8 cellular contexts compared by ENCODE assay signal in the genomic region with DNA sequence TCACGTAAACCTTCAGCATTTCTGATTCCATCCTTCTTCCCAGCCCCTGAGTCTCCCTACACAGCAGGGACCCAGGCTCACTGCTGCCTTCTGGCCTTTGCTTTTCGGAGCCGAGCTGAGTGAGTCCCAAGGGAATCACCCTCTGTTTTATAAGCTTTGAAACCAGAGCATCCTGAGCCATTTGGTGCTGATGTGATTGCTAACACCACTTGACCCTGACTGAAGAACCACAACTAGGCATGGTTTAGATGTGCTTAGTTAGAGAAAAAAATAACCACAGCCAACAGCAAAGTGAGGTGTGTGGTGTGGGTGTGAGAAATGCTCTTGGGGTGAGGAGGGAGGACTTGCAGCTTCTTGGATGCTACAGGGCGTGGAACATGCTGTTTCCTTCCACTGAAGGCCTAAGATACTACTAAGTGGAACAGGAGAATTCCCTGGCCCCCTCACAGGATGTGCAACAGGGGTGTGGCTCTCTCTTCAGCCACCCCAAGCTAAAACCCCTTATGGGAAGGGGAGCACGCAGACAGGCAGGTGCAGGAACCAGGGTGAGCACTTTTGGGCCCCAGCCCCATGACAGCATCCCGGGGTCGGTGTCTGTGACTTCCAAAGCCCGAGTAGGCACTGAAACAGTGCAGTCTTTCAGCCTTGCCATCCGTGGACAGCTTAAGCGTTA. TPM values are rescaled to one million over a fixed set of nuclear protein-coding genes. Genes with fewer than 3 reads are reported as not detected.
DNase-seq lines count a peak whose midpoint lies in the region; ATAC-seq lines count a peak whose summit lies in the region.

Gene TC2N (minus strand): TSS at position 221 of the 673 bp plus-strand sequence. CDS start 53,767 bp downstream, outside the sequence.

- H3K9me3 Mint-ChIP-seq in activated CD4-positive, alpha-beta memory T cell treated with anti-CD3 and anti-CD28 coated beads for 36 hours: no peaks in the 10 kb centered on the region
- no peaks in the 10 kb centered on the region for H3K9me3 Mint-ChIP-seq in immature natural killer cell

- peaks cover 55% of the 10 kb centered on the region for H3K4me1 ChIP-seq in thymus (ENCODE audit: control insufficient read depth, insufficient read depth, low read length)

- CTCF ChIA-PET in activated CD4-positive, alpha-beta memory T cell treated with anti-CD3 and anti-CD28 coated beads for 36 hours (lab: Charles Lee): interaction anchor here (0.7 to 2.5 kb wide), 4 partner anchors 9 to 44 kb away, joined by 4 to 8 read pairs (median 4); no protein-coding TSS in a partner anchor

- WGBS in thymus: 83% methylated on average over 10 of the region's 10 CpGs

- POLR2A ChIA-PET in activated CD4-positive, alpha-beta memory T cell treated with anti-CD3 and anti-CD28 coated beads for 36 hours (lab: Charles Lee): interaction anchor here (0.7 to 1.9 kb wide), 7 partner anchors 9 to 371 kb away, joined by 3 to 7 read pairs (median 3); no protein-coding TSS in a partner anchor

- peaks cover 8% of the 10 kb centered on the region for H3K36me3 ChIP-seq in thymus (ENCODE audit: control insufficient read depth, insufficient read depth)

- H3K36me3 Mint-ChIP-seq in activated CD4-positive, alpha-beta memory T cell treated with anti-CD3 and anti-CD28 coated beads for 36 hours: peaks cover 3% of the 10 kb centered on the region
- peaks cover 10 to 19% (median 19%) of the 10 kb centered on the region in 3 donors for H3K36me3 Mint-ChIP-seq in immature natural killer cell

- peak; percentile 22 to 42 for ATAC-seq in activated CD4-positive, CD25-positive, alpha-beta regulatory T cell treated with anti-CD3 and anti-CD28 coated beads, Interleukin-2, amount 50 U/mL, for 24 hours
- no peak for ATAC-seq in GM21526 (IDR thresholded peaks at IDR 0.05; ENCODE audit: low FRiP score, unreplicated experiment)

- H3K4me3 ChIP-seq in thymus (ENCODE audit: low read length): peak within 1 kb of the TSS; percentile 26

- peak within 1 kb of the TSS; percentile 86 for H3K27ac ChIP-seq in thymus (ENCODE audit: low read depth)

- H3K27ac Mint-ChIP-seq in activated CD4-positive, alpha-beta memory T cell treated with anti-CD3 and anti-CD28 coated beads for 36 hours: peak within 1 kb of the TSS; percentile 94
- H3K27ac Mint-ChIP-seq in immature natural killer cell: peak within 1 kb of the TSS; percentile 86 to 98 (median 98)

- peaks cover 93% of the 10 kb centered on the region for H3K4me1 Mint-ChIP-seq in activated CD4-positive, alpha-beta memory T cell treated with anti-CD3 and anti-CD28 coated beads for 36 hours (ENCODE audit: low read depth)
- peaks cover 94 to 99% of the 10 kb centered on the region in 2 donors for H3K4me1 Mint-ChIP-seq in immature natural killer cell

- no peak for DNase-seq in activated CD4-positive, CD25-positive, alpha-beta regulatory T cell treated with anti-CD3 and anti-CD28 coated beads, Interleukin-2, amount 50 U/mL, for 72 hours
- DNase-seq in activated CD4-positive, alpha-beta memory T cell treated with anti-CD3 and anti-CD28 coated beads for 36 hours: peak; percentile 79
- DNase-seq in immature natural killer cell (peak; percentile 86 to 89 (median 88)), NCI-H748 treated with DMSO at 0.1 percent for 48 hours (lab: John Stamatoyannopoulos, UW) (no peak), NCI-H146 treated with DMSO at 0.1 percent for 48 hours (lab: John Stamatoyannopoulos, UW; ENCODE audit: unreplicated experiment) (no peak)

- H3K27me3 Mint-ChIP-seq in activated CD4-positive, alpha-beta memory T cell treated with anti-CD3 and anti-CD28 coated beads for 36 hours: no peaks in the 10 kb centered on the region
- H3K27me3 Mint-ChIP-seq in immature natural killer cell (ENCODE audit: low read depth in 3 of 3): peaks cover 5 to 9% (median 6%) of the 10 kb centered on the region in 3 donors

- peaks cover 1% of the 10 kb centered on the region for H3K9me3 ChIP-seq in thymus (ENCODE audit: control insufficient read depth)

- intact Hi-C loops in activated CD4-positive, alpha-beta memory T cell treated with anti-CD3 and anti-CD28 coated beads for 36 hours (cut with micrococcal nuclease): loop anchor here (1.0 to 10.0 kb wide), 6 partner anchors 31 to 1483 kb away; partner anchors contain the start of gene PPP4R3A

- no peaks in the 10 kb centered on the region for H3K27me3 ChIP-seq in thymus (ENCODE audit: control insufficient read depth, insufficient read depth)

- H3K4me3 Mint-ChIP-seq in activated CD4-positive, alpha-beta memory T cell treated with anti-CD3 and anti-CD28 coated beads for 36 hours: peak within 1 kb of the TSS; percentile 87
- peak within 1 kb of the TSS; percentile 92 to 99 (median 99) for H3K4me3 Mint-ChIP-seq in immature natural killer cell

RNA-seq across cellular contexts. Expression of gene TC2N, which starts in this region (rescaled TPM):
- total RNA-seq in activated CD4-positive, alpha-beta memory T cell treated with anti-CD3 and anti-CD28 coated beads for 36 hours: 10 to 100 TPM; 44.9 to 46.6 TPM
- polyA plus RNA-seq in immature natural killer cell (100 to 1,000 TPM in 2 of 3 donors, 10 to 100 TPM in 1; 97.4 to 158 (median 112) TPM), thymus (23.9 TPM)

Comparison
In these comparisons a context has a peak if more than half of its experiments do, and no peak if none do; other contexts are left out.
1. DNase-seq: peak in activated CD4-positive, alpha-beta memory T cell treated with anti-CD3 and anti-CD28 coated beads for 36 hours (single experiment) and immature natural killer cell (3 of 3); none in activated CD4-positive, CD25-positive, alpha-beta regulatory T cell treated with anti-CD3 and anti-CD28 coated beads, Interleukin-2, amount 50 U/mL, for 72 hours (single experiment), NCI-H748 treated with DMSO at 0.1 percent for 48 hours (single experiment) and NCI-H146 treated with DMSO at 0.1 percent for 48 hours (single experiment).